13 cellular contexts compared by ENCODE assay signal in the genomic region with DNA sequence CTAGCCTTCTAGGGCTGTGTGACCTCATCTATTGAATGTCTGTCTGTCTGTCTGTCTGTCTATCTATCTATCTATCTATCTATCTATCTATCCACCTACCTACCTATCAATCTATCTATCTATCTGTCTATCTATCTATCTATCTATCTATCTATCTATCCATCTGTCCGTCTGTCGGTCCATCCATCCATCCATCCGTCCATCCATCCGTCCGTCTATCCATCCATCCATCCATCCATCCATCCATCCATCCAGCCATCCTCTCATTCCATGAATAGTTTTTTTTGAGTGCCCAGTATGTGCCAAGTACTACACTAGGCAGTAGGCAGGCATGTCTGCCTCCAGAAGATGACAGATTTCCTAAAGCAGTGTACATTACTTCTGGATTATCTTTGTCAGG.
DNase-seq lines count a peak whose midpoint lies in the region; ATAC-seq, FAIRE-seq and TF ChIP-seq lines count a peak whose summit lies in the region.
"Had no signal": no experiment of that assay in that cellular context is flagged by ENCODE, and none has a peak within 500 bp of the region (broad histone marks: within the 10 kb centered on the region; RNA-seq: fewer than 3 reads in every experiment).

No MANE protein-coding gene starts in this region.

- intact Hi-C loops in CD4-positive, alpha-beta T cell (cut with DNase I, micrococcal nuclease): loop anchor here (1.0 to 10.0 kb wide), 7 partner anchors 119 to 374 kb away; no protein-coding TSS in a partner anchor
- intact Hi-C loops in activated T-helper 1 cell treated with anti-CD3 and anti-CD28 coated beads, Interleukin-12 subunit alpha, Interleukin-12 subunit beta, Interleukin-2, Interleukin-4 antibody, amounts not matched to agents 30 ng/mL and 10 ng/mL and 1 ng/mL, durations not matched to agents 14 hours and 24 hours and 36 hours (cut with micrococcal nuclease): loop anchor here (1.0 to 10.0 kb wide), 6 partner anchors 29 to 434 kb away; partner anchors contain the start of gene ANXA2
- intact Hi-C loops in naive thymus-derived CD4-positive, alpha-beta T cell (cut with micrococcal nuclease): loop anchor here (1.0 to 5.0 kb wide), 11 partner anchors 12 to 437 kb away; partner anchors contain the start of gene BNIP2 (in 1 of the 2)
- intact Hi-C loops in kidney (cut with DNase I): no loop called here

- TF ChIP-seq POLR2A in GM12891 (IDR thresholded peaks at IDR 0.05; ENCODE audit: low read depth, low read length): no peak

- H3K4me1 Mint-ChIP-seq in CD4-positive, alpha-beta T cell (ENCODE audit: low read depth): peaks cover 52% of the 10 kb centered on the region
- peaks cover 61% of the 10 kb centered on the region for H3K4me1 Mint-ChIP-seq in activated T-helper 1 cell treated with anti-CD3 and anti-CD28 coated beads, Interleukin-12 subunit alpha, Interleukin-12 subunit beta, Interleukin-2, Interleukin-4 antibody, amounts not matched to agents 30 ng/mL and 10 ng/mL and 1 ng/mL, durations not matched to agents 14 hours and 24 hours and 36 hours (ENCODE audit: low read depth)
- peaks cover 10 to 60% (median 44%) of the 10 kb centered on the region in 7 donors for H3K4me1 Mint-ChIP-seq in naive thymus-derived CD4-positive, alpha-beta T cell

- H3K27me3 ChIP-seq in CD4-positive, alpha-beta T cell (ENCODE audit: control insufficient read depth, insufficient read depth, low read length): no peaks in the 10 kb centered on the region
- H3K27me3 ChIP-seq in naive thymus-derived CD4-positive, alpha-beta T cell (ENCODE audit: control insufficient read depth in 2 of 2, insufficient read depth in 2 of 2, low read length in 2 of 2): no peaks in the 10 kb centered on the region
- H3K27me3 ChIP-seq: gastrocnemius medialis, Peyer's patch had no signal

- H3K9ac ChIP-seq in kidney (ENCODE audit: low read length in 2 of 2): no peak overlapping the region
- H3K9ac ChIP-seq: SK-N-SH had no signal

- no peaks in the 10 kb centered on the region for H3K9me3 Mint-ChIP-seq in CD4-positive, alpha-beta T cell
- no peaks in the 10 kb centered on the region for H3K9me3 Mint-ChIP-seq in activated T-helper 1 cell treated with anti-CD3 and anti-CD28 coated beads, Interleukin-12 subunit alpha, Interleukin-12 subunit beta, Interleukin-2, Interleukin-4 antibody, amounts not matched to agents 30 ng/mL and 10 ng/mL and 1 ng/mL, durations not matched to agents 14 hours and 24 hours and 36 hours
- no peaks in the 10 kb centered on the region for H3K9me3 Mint-ChIP-seq in naive thymus-derived CD4-positive, alpha-beta T cell

- FAIRE-seq in GM12891 (lab: Jason Lieb, UNC) (peak; percentile 33), kidney (lab: Jason Lieb, UNC) (no peak)

- no peaks in the 10 kb centered on the region for H3K27me3 Mint-ChIP-seq in CD4-positive, alpha-beta T cell
- H3K27me3 Mint-ChIP-seq in activated T-helper 1 cell treated with anti-CD3 and anti-CD28 coated beads, Interleukin-12 subunit alpha, Interleukin-12 subunit beta, Interleukin-2, Interleukin-4 antibody, amounts not matched to agents 30 ng/mL and 10 ng/mL and 1 ng/mL, durations not matched to agents 14 hours and 24 hours and 36 hours (ENCODE audit: insufficient read depth): no peaks in the 10 kb centered on the region
- H3K27me3 Mint-ChIP-seq in naive thymus-derived CD4-positive, alpha-beta T cell: peaks cover 0 to 3% (median 0%) of the 10 kb centered on the region in 5 donors

- H3K4me3 ChIP-seq in naive thymus-derived CD4-positive, alpha-beta T cell (ENCODE audit: low read length): no peak overlapping the region
- no peak overlapping the region for H3K4me3 ChIP-seq in kidney (ENCODE audit: low read length in 2 of 2)

- peak overlapping the region; percentile 88 for H3K27ac Mint-ChIP-seq in CD4-positive, alpha-beta T cell
- H3K27ac Mint-ChIP-seq in activated T-helper 1 cell treated with anti-CD3 and anti-CD28 coated beads, Interleukin-12 subunit alpha, Interleukin-12 subunit beta, Interleukin-2, Interleukin-4 antibody, amounts not matched to agents 30 ng/mL and 10 ng/mL and 1 ng/mL, durations not matched to agents 14 hours and 24 hours and 36 hours: no peak overlapping the region
- H3K27ac Mint-ChIP-seq in naive thymus-derived CD4-positive, alpha-beta T cell: peak overlapping the region; percentile 38 to 98 (median 93)

- ATAC-seq in CD4-positive, alpha-beta T cell (ENCODE audit: poor library complexity): no peak
- ATAC-seq in naive thymus-derived CD4-positive, alpha-beta T cell: no peak
- no peak for ATAC-seq in HG03354 (IDR thresholded peaks at IDR 0.05; ENCODE audit: poor library complexity, severe bottlenecking, unreplicated experiment)

- H3K4me3 Mint-ChIP-seq in CD4-positive, alpha-beta T cell: peak overlapping the region; percentile 78
- H3K4me3 Mint-ChIP-seq in activated T-helper 1 cell treated with anti-CD3 and anti-CD28 coated beads, Interleukin-12 subunit alpha, Interleukin-12 subunit beta, Interleukin-2, Interleukin-4 antibody, amounts not matched to agents 30 ng/mL and 10 ng/mL and 1 ng/mL, durations not matched to agents 14 hours and 24 hours and 36 hours: peak overlapping the region; percentile 82
- peak overlapping the region in 9 of 10 donors; percentile 34 to 94 (median 90) for H3K4me3 Mint-ChIP-seq in naive thymus-derived CD4-positive, alpha-beta T cell

- no peak for TF ChIP-seq CTCF in CD4-positive, alpha-beta T cell (IDR thresholded peaks at IDR 0.05)
- no peak for TF ChIP-seq CTCF in kidney (IDR thresholded peaks at IDR 0.05; ENCODE audit: borderline replicate concordance, extremely low read depth, insufficient read depth)

- no peaks in the 10 kb centered on the region for H3K9me3 ChIP-seq in CD4-positive, alpha-beta T cell (ENCODE audit: control insufficient read depth, low read length)
- no peaks in the 10 kb centered on the region for H3K9me3 ChIP-seq in naive thymus-derived CD4-positive, alpha-beta T cell (ENCODE audit: control insufficient read depth in 2 of 3, low read length in 3 of 3)
- H3K9me3 ChIP-seq in kidney (ENCODE audit: control insufficient read depth in 1 of 2, low read length in 2 of 2): no peaks in the 10 kb centered on the region
- H3K9me3 ChIP-seq: BE2C, gastrocnemius medialis, Peyer's patch, SK-N-SH had no signal

- DNase-seq in CD4-positive, alpha-beta T cell: no peak
- DNase-seq in GM12891 (ENCODE audit: insufficient read length, low spot score) (no peak), kidney (no peak), HEK293T (ENCODE audit: extremely low spot score) (no peak)
- DNase-seq in activated T-helper 1 cell treated with anti-CD3 and anti-CD28 coated beads, Interleukin-12 subunit alpha, Interleukin-12 subunit beta, Interleukin-2, Interleukin-4 antibody, amounts not matched to agents 30 ng/mL and 10 ng/mL and 1 ng/mL, durations not matched to agents 14 hours and 24 hours and 36 hours (ENCODE audit: low spot score): no peak
- DNase-seq in naive thymus-derived CD4-positive, alpha-beta T cell: no peak
- DNase-seq: BE2C, gastrocnemius medialis, NCI-H2081 treated with DMSO at 0.1 percent for 48 hours, Peyer's patch had no signal

- no peak overlapping the region for H3K27ac ChIP-seq in CD4-positive, alpha-beta T cell (ENCODE audit: low read depth, low read length)
- no peak overlapping the region for H3K27ac ChIP-seq in naive thymus-derived CD4-positive, alpha-beta T cell (ENCODE audit: low read depth, low read length)
- H3K27ac ChIP-seq in kidney (ENCODE audit: low read depth in 2 of 2, low read length in 2 of 2): no peak overlapping the region
- H3K27ac ChIP-seq: epithelial cell of prostate had no signal

- H3K36me3 Mint-ChIP-seq in CD4-positive, alpha-beta T cell (ENCODE audit: low read depth): peaks cover 6% of the 10 kb centered on the region
- H3K36me3 Mint-ChIP-seq in activated T-helper 1 cell treated with anti-CD3 and anti-CD28 coated beads, Interleukin-12 subunit alpha, Interleukin-12 subunit beta, Interleukin-2, Interleukin-4 antibody, amounts not matched to agents 30 ng/mL and 10 ng/mL and 1 ng/mL, durations not matched to agents 14 hours and 24 hours and 36 hours (ENCODE audit: low read depth): no peaks in the 10 kb centered on the region
- no peaks in the 10 kb centered on the region for H3K36me3 Mint-ChIP-seq in naive thymus-derived CD4-positive, alpha-beta T cell

- peaks cover 12 to 21% of the 10 kb centered on the region in 2 donors for H3K4me1 ChIP-seq in naive thymus-derived CD4-positive, alpha-beta T cell (ENCODE audit: control insufficient read depth in 2 of 2, insufficient read depth in 2 of 2, low read length in 2 of 2)
- no peaks in the 10 kb centered on the region for H3K4me1 ChIP-seq in kidney (ENCODE audit: control insufficient read depth in 1 of 2, insufficient read depth in 1 of 2, low read depth in 1 of 2, low read length in 2 of 2)
- H3K4me1 ChIP-seq: BE2C had no signal

- H3K36me3 ChIP-seq in naive thymus-derived CD4-positive, alpha-beta T cell (ENCODE audit: control insufficient read depth in 2 of 3, insufficient read depth in 3 of 3, low read length in 3 of 3): no peaks in the 10 kb centered on the region
- H3K36me3 ChIP-seq in kidney (ENCODE audit: control insufficient read depth in 1 of 2, insufficient read depth in 2 of 2, low read length in 2 of 2): no peaks in the 10 kb centered on the region
- H3K36me3 ChIP-seq: BE2C, gastrocnemius medialis, Peyer's patch had no signal

- POLR2A ChIA-PET in CD4-positive, alpha-beta T cell (lab: Charles Lee): interaction anchor here (1.1 to 1.9 kb wide), 4 partner anchors 122 to 436 kb away, joined by 3 to 6 read pairs (median 5); partner anchors contain the start of gene FOXB1
- POLR2A ChIA-PET in naive thymus-derived CD4-positive, alpha-beta T cell (lab: Charles Lee): interaction anchor here (0.7 to 1.0 kb wide), 2 partner anchors 130 to 199 kb away, joined by 3 to 6 read pairs; no protein-coding TSS in a partner anchor
- POLR2A ChIA-PET in HEK293T (lab: Yijun Ruan, JAX): interaction anchor here (0.7 to 1.4 kb wide), 2 partner anchors 98 to 122 kb away, joined by 3 to 8 read pairs; partner anchors contain the start of gene FOXB1

- CTCF ChIA-PET in CD4-positive, alpha-beta T cell (lab: Charles Lee): interaction anchor here (0.6 to 2.1 kb wide), 5 partner anchors 14 to 375 kb away, joined by 3 to 6 read pairs (median 5); no protein-coding TSS in a partner anchor
- CTCF ChIA-PET in naive thymus-derived CD4-positive, alpha-beta T cell (lab: Charles Lee): interaction anchor here (0.7 to 3.6 kb wide), 8 partner anchors 28 to 468 kb away, joined by 3 to 31 read pairs (median 4); no protein-coding TSS in a partner anchor
- CTCF ChIA-PET in HEK293T (lab: Yijun Ruan, JAX): interaction anchor here (0.7 to 1.1 kb wide), 3 partner anchors 13 to 428 kb away, joined by 3 to 4 read pairs (median 3); no protein-coding TSS in a partner anchor

TF ChIP-seq in GM12891, 5 proteins besides CTCF, POLR2A, EP300 and RAD21:
- no peak for TF ChIP-seq TAF1 (IDR thresholded peaks at IDR 0.05; ENCODE audit: low read depth, low read length)
- TF ChIP-seq SPI1 (IDR thresholded peaks at IDR 0.05; ENCODE audit: low read depth, low read length): peak; percentile 22; the same call in 1 of the 2 replicates

TF ChIP-seq in HEK293T, 16 proteins besides CTCF, POLR2A, EP300 and RAD21 (continues in another document):
- TF ChIP-seq SUZ12 (IDR thresholded peaks at IDR 0.05) (no peak), ZNF384 (IDR thresholded peaks at IDR 0.05) (no peak), FOXA1 (IDR thresholded peaks at IDR 0.05) (no peak), BHLHE40 (IDR thresholded peaks at IDR 0.05; ENCODE audit: borderline replicate concordance) (no peak), ELF4 (IDR thresholded peaks at IDR 0.05) (no peak), FOXK2 (IDR thresholded peaks at IDR 0.05) (no peak)
